In genomic region chr2:59996830-59997229, GRCh38 we compare ENCODE assay signal across 23 cellular contexts.
A peak's percentile ranks its signal among the peaks of the same experiment; 100 is the strongest.
DNase-seq lines count a peak whose midpoint lies in the region; ATAC-seq and FAIRE-seq lines count a peak whose summit lies in the region.
"Had no signal": no experiment of that assay in that cellular context is flagged by ENCODE, and none has a peak within 500 bp of the region (broad histone marks: within the 10 kb centered on the region; RNA-seq: fewer than 3 reads in every experiment).

No MANE protein-coding gene starts in this region.

- no peaks in the 10 kb centered on the region for H4K20me1 ChIP-seq in BLaER1 treated with 17β-estradiol and CSF1 and Interleukin-3, amounts not matched to agents 10 nM and 100 nM

- H3K27ac ChIP-seq in BLaER1 treated with 17β-estradiol and CSF1 and Interleukin-3, amounts not matched to agents 10 nM and 100 nM, result 0 out of 22 replicates have a peak overlapping the region, but pooled peaks of 1 of the 11 experiments have one; percentile 9

- H3K27me3 ChIP-seq in BLaER1 treated with 17β-estradiol and CSF1 and Interleukin-3, amounts not matched to agents 10 nM and 100 nM, result no peaks in the 10 kb centered on the region
- H3K27me3 ChIP-seq: BE2C had no signal

- H3K9me3 ChIP-seq in BLaER1 treated with 17β-estradiol and CSF1 and Interleukin-3, amounts not matched to agents 10 nM and 100 nM (replicated peaks in 1 of 11), result peaks cover 0 to 10% (median 0%) of the 10 kb centered on the region in 11 experiments; a peak in 2 of 22 replicates
- H3K9me3 ChIP-seq: BE2C had no signal

- H3K9ac ChIP-seq in BLaER1 treated with 17β-estradiol and CSF1 and Interleukin-3, amounts not matched to agents 10 nM and 100 nM, result no peak overlapping the region

- no peak for FAIRE-seq in HTR-8/SVneo (lab: Jason Lieb, UNC)
- FAIRE-seq: A204.1, G401.6, GM12878, GM12892, GM18507 had no signal

- peak; percentile 9 for DNase-seq in Jurkat, Clone E6-1 (ENCODE audit: low read depth, low spot score)
- DNase-seq in mucosa of gallbladder (ENCODE audit: low spot score) (no peak), HTR-8/SVneo (ENCODE audit: insufficient read length, low spot score) (no peak)
- DNase-seq: 8988T; ACHN; BE2C; C1 segment of cervical spinal cord; CD4-positive, alpha-beta memory T cell; CD4-positive, CD25-positive, alpha-beta regulatory T cell; CD8-positive, alpha-beta memory T cell; COR-L47; DMS 273 treated with DMSO at 0.1 percent for 48 hours; DMS153; DMS53; DMS79; GF-D8 had no signal

- H3K4me1 ChIP-seq in BLaER1 treated with 17β-estradiol and CSF1 and Interleukin-3, amounts not matched to agents 10 nM and 100 nM, result peaks cover 0 to 53% (median 45%) of the 10 kb centered on the region in 10 experiments; a peak in 16 of 20 replicates
- H3K4me1 ChIP-seq: BE2C had no signal

- peak overlapping the region in 7 of 11 experiments; percentile 18 to 84 (median 77); a peak in 13 of 22 replicates for H3K4me2 ChIP-seq in BLaER1 treated with 17β-estradiol and CSF1 and Interleukin-3, amounts not matched to agents 10 nM and 100 nM

- ATAC-seq in HG02588 (IDR thresholded peaks at IDR 0.05; ENCODE audit: unreplicated experiment), result no peak
- ATAC-seq: GM12878 had no signal

- no peak overlapping the region for H3K4me3 ChIP-seq in BLaER1 treated with 17β-estradiol and CSF1 and Interleukin-3, amounts not matched to agents 10 nM and 100 nM
- no peak overlapping the region for H3K4me3 ChIP-seq in Jurkat, Clone E6-1 (ENCODE audit: low read length)
- H3K4me3 ChIP-seq: GM12878 had no signal

- H3K36me3 ChIP-seq in BLaER1 treated with 17β-estradiol and CSF1 and Interleukin-3, amounts not matched to agents 10 nM and 100 nM, result no peaks in the 10 kb centered on the region
- H3K36me3 ChIP-seq: BE2C had no signal
